Comparison of ENCODE assay signal across 20 cellular contexts in the genomic region with DNA sequence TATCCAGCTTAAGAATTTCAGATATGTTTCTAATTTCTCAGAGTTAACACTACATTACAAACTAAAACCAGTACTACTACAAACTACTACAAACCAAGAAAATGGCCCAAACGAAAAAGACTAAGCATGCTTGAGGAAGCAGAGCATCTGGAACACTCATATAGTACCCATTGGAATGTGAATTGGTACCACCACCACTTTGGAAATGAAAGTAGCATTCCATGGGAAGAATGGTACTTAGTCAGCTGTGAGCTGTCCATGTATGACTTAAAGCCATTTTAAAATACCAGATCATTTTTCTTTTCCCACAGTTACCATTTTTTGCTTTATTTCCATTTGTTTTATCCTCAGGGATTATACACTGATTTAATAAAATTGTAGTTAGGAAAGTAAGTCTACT. TPM values are rescaled to one million over a fixed set of nuclear protein-coding genes. Genes with fewer than 3 reads are reported as not detected.
"Had no signal": no experiment of that assay in that cellular context is flagged by ENCODE, and none has a peak within 500 bp of the region (broad histone marks: within the 10 kb centered on the region; RNA-seq: fewer than 3 reads in every experiment).

No MANE protein-coding gene starts in this region.

- H3K27me3 ChIP-seq: esophagus muscularis mucosa, neutrophil, transverse colon had no signal

- DNase-seq: activated CD4-positive, alpha-beta T cell treated with anti-CD3 and anti-CD28 coated beads for 48 hours; activated CD8-positive, alpha-beta T cell treated with anti-CD3 and anti-CD28 coated beads for 36 hours; activated gamma-delta T cell treated with Interleukin-2 at 50 U/mL for 16 hours; activated naive CD8-positive, alpha-beta T cell treated with anti-CD3 and anti-CD28 coated beads for 36 hours; activated T-cell treated with anti-CD3 and anti-CD28 coated beads, Interleukin-2, amount 50 U/mL, for 48 hours; cortex of kidney; effector CD4-positive, alpha-beta T cell; foreskin melanocyte; mesendoderm; natural killer cell; posterior cingulate gyrus; retina; stimulated activated CD4-positive, alpha-beta T cell treated with anti-CD3 and anti-CD28 coated beads, Interleukin-4, amount 100 ng/mL, for 1 hour; stimulated activated naive B cell treated with anti-CD40 and anti-IgM and Interleukin-4, amounts not matched to agents 10 μg/mL and 1 μg/mL and 100 μg/mL, for 72 hours; transverse colon had no signal

- H3K4me3 Mint-ChIP-seq: activated CD8-positive, alpha-beta T cell treated with anti-CD3 and anti-CD28 coated beads for 36 hours; activated naive CD8-positive, alpha-beta T cell treated with anti-CD3 and anti-CD28 coated beads for 36 hours; natural killer cell; stimulated activated naive B cell treated with anti-CD40 and anti-IgM and Interleukin-4, amounts not matched to agents 10 μg/mL and 1 μg/mL and 100 μg/mL, for 72 hours; WTC11 had no signal

- H3K4me3 ChIP-seq: esophagus muscularis mucosa, transverse colon had no signal

- H3K4me1 ChIP-seq: transverse colon had no signal

- H3K27me3 Mint-ChIP-seq: activated CD8-positive, alpha-beta T cell treated with anti-CD3 and anti-CD28 coated beads for 36 hours; activated naive CD8-positive, alpha-beta T cell treated with anti-CD3 and anti-CD28 coated beads for 36 hours; stimulated activated naive B cell treated with anti-CD40 and anti-IgM and Interleukin-4, amounts not matched to agents 10 μg/mL and 1 μg/mL and 100 μg/mL, for 72 hours had no signal

- H3K9me3 Mint-ChIP-seq: activated CD8-positive, alpha-beta T cell treated with anti-CD3 and anti-CD28 coated beads for 36 hours; activated naive CD8-positive, alpha-beta T cell treated with anti-CD3 and anti-CD28 coated beads for 36 hours; natural killer cell; stimulated activated naive B cell treated with anti-CD40 and anti-IgM and Interleukin-4, amounts not matched to agents 10 μg/mL and 1 μg/mL and 100 μg/mL, for 72 hours; WTC11 had no signal

- H3K4me1 Mint-ChIP-seq: activated naive CD8-positive, alpha-beta T cell treated with anti-CD3 and anti-CD28 coated beads for 36 hours; stimulated activated naive B cell treated with anti-CD40 and anti-IgM and Interleukin-4, amounts not matched to agents 10 μg/mL and 1 μg/mL and 100 μg/mL, for 72 hours; WTC11 had no signal

- H3K27ac Mint-ChIP-seq: activated CD8-positive, alpha-beta T cell treated with anti-CD3 and anti-CD28 coated beads for 36 hours; activated naive CD8-positive, alpha-beta T cell treated with anti-CD3 and anti-CD28 coated beads for 36 hours; natural killer cell; stimulated activated naive B cell treated with anti-CD40 and anti-IgM and Interleukin-4, amounts not matched to agents 10 μg/mL and 1 μg/mL and 100 μg/mL, for 72 hours; WTC11 had no signal

- H3K27ac ChIP-seq: esophagus muscularis mucosa, transverse colon had no signal

- H3K9me3 ChIP-seq: esophagus muscularis mucosa, neutrophil, transverse colon had no signal

- ATAC-seq: activated CD8-positive, alpha-beta T cell treated with anti-CD3 and anti-CD28 coated beads for 36 hours; natural killer cell; stimulated activated naive B cell treated with anti-CD40 and anti-IgM and Interleukin-4, amounts not matched to agents 10 μg/mL and 1 μg/mL and 100 μg/mL, for 72 hours; WTC11 had no signal

RNA-seq across cellular contexts. Expression of gene GCM1, which starts 52.9 kb away (rescaled TPM):
- total RNA-seq: activated CD8-positive, alpha-beta T cell treated with anti-CD3 and anti-CD28 coated beads for 36 hours; activated naive CD8-positive, alpha-beta T cell treated with anti-CD3 and anti-CD28 coated beads for 36 hours; lower leg skin; skeletal muscle tissue had no signal
